Comparison of ENCODE assay signal across 26 cellular contexts in genomic region chr2:190110699-190111098, GRCh38. TPM values are rescaled to one million over a fixed set of nuclear protein-coding genes. Genes with fewer than 3 reads are reported as not detected.
"Had no signal": no experiment of that assay in that cellular context is flagged by ENCODE, and none has a peak within 500 bp of the region (broad histone marks: within the 10 kb centered on the region; RNA-seq: fewer than 3 reads in every experiment).

No MANE protein-coding gene starts in this region.

- H3K9me3 ChIP-seq: esophagus muscularis mucosa, heart right ventricle, left lung, pancreas, right lobe of liver, transverse colon, upper lobe of right lung, uterus had no signal

- H3K27me3 Mint-ChIP-seq: stimulated activated memory B cell treated with anti-CD40 and anti-IgM and Interleukin-4, amounts not matched to agents 10 μg/mL and 1 μg/mL and 100 μg/mL, for 72 hours had no signal

- DNase-seq: cortex of kidney; effector CD4-positive, alpha-beta T cell; endodermal cell; foreskin keratinocyte; glutamatergic neuron; heart right ventricle; left cardiac atrium; left lung; mesenchymal stem cell; naive thymus-derived CD4-positive, alpha-beta T cell; nucleus accumbens; pancreas; right lobe of liver; stimulated activated CD4-positive, alpha-beta T cell treated with anti-CD3 and anti-CD28 coated beads, Interleukin-4, amount 100 ng/mL, for 4 hours; stimulated activated naive CD8-positive, alpha-beta T cell treated with anti-CD3 and anti-CD28 coated beads, Interleukin-15, Interleukin-2, amounts not matched to agents 100 U/mL and 50 U/mL, for 24 hours; transverse colon; upper lobe of right lung; uterus had no signal

- H3K27me3 ChIP-seq: esophagus muscularis mucosa, foreskin keratinocyte, left lung, pancreas, right lobe of liver, transverse colon, upper lobe of right lung, uterus had no signal

- H3K4me3 Mint-ChIP-seq: central memory CD8-positive, alpha-beta T cell; endodermal cell; mesothelial cell of epicardium; naive thymus-derived CD4-positive, alpha-beta T cell; nephron; stimulated activated memory B cell treated with anti-CD40 and anti-IgM and Interleukin-4, amounts not matched to agents 10 μg/mL and 1 μg/mL and 100 μg/mL, for 72 hours had no signal

- H3K27ac Mint-ChIP-seq: endodermal cell; mesothelial cell of epicardium; naive thymus-derived CD4-positive, alpha-beta T cell; stimulated activated memory B cell treated with anti-CD40 and anti-IgM and Interleukin-4, amounts not matched to agents 10 μg/mL and 1 μg/mL and 100 μg/mL, for 72 hours had no signal

- H3K4me3 ChIP-seq: esophagus muscularis mucosa, heart right ventricle, left lung, pancreas, right lobe of liver, transverse colon, upper lobe of right lung, uterus had no signal

- ATAC-seq: foreskin keratinocyte; heart right ventricle; left cardiac atrium; left lung; naive thymus-derived CD4-positive, alpha-beta T cell; pancreas; right lobe of liver; stimulated activated memory B cell treated with anti-CD40 and anti-IgM and Interleukin-4, amounts not matched to agents 10 μg/mL and 1 μg/mL and 100 μg/mL, for 72 hours; stimulated activated naive CD8-positive, alpha-beta T cell treated with anti-CD3 and anti-CD28 coated beads, Interleukin-15, Interleukin-2, amounts not matched to agents 100 U/mL and 50 U/mL, for 24 hours; upper lobe of right lung had no signal

- H3K27ac ChIP-seq: esophagus muscularis mucosa, foreskin keratinocyte, heart right ventricle, left lung, pancreas, right lobe of liver, transverse colon, upper lobe of right lung, uterus had no signal

- H3K4me1 ChIP-seq: esophagus muscularis mucosa, foreskin keratinocyte, heart right ventricle, left lung, pancreas, right lobe of liver, transverse colon, upper lobe of right lung, uterus had no signal

- H3K4me1 Mint-ChIP-seq: central memory CD8-positive, alpha-beta T cell; endodermal cell; mesothelial cell of epicardium; naive thymus-derived CD4-positive, alpha-beta T cell; nephron; stimulated activated memory B cell treated with anti-CD40 and anti-IgM and Interleukin-4, amounts not matched to agents 10 μg/mL and 1 μg/mL and 100 μg/mL, for 72 hours had no signal

- H3K36me3 ChIP-seq: esophagus muscularis mucosa, heart right ventricle, left lung, pancreas, right lobe of liver, transverse colon, upper lobe of right lung, uterus had no signal

- H3K9me3 Mint-ChIP-seq: central memory CD8-positive, alpha-beta T cell; endodermal cell; nephron had no signal

- H3K36me3 Mint-ChIP-seq: mesothelial cell of epicardium; stimulated activated memory B cell treated with anti-CD40 and anti-IgM and Interleukin-4, amounts not matched to agents 10 μg/mL and 1 μg/mL and 100 μg/mL, for 72 hours had no signal

RNA-seq across cellular contexts. Expression of gene MSTN, which starts 48.2 kb away (rescaled TPM):
- total RNA-seq: endodermal cell, epithelial cell of proximal tubule, foreskin keratinocyte, kidney epithelial cell, lung microvascular endothelial cell, right lobe of liver, upper lobe of right lung had no signal
